In genomic region chr16:85514601-85515318, GRCh38 we compare ENCODE assay signal across 1 cellular context.
TF ChIP-seq lines count a peak whose summit lies in the region.

No MANE protein-coding gene starts in this region.

TF ChIP-seq in HepG2, 621 proteins besides CTCF, POLR2A, EP300 and RAD21 (continued from another document):
- TF ChIP-seq ZBTB4 (CRISPR knock-in tag; IDR thresholded peaks at IDR 0.05; ENCODE audit: borderline replicate concordance) = peak; percentile 95
- peak; percentile 55; the same call in 1 of the 2 replicates for TF ChIP-seq ZNF3 (CRISPR knock-in tag; IDR thresholded peaks at IDR 0.05)
- TF ChIP-seq TERF1 (CRISPR knock-in tag; IDR thresholded peaks at IDR 0.05) = no peak
- peak; percentile 63 for TF ChIP-seq ZNF629 (CRISPR knock-in tag; conservative IDR thresholded peaks at IDR 0.05)
- TF ChIP-seq HOXA9 (CRISPR knock-in tag; IDR thresholded peaks at IDR 0.05; ENCODE audit: borderline replicate concordance) = peak; percentile 80; the same call in 1 of the 2 replicates
- peak; percentile 81 for TF ChIP-seq ZEB1 (IDR thresholded peaks at IDR 0.05; ENCODE audit: insufficient replicate concordance, low read depth)
- TF ChIP-seq ZNF598 (CRISPR knock-in tag; IDR thresholded peaks at IDR 0.05; ENCODE audit: borderline replicate concordance) = 0 out of 2 replicates have a peak, but pooled peaks have one; percentile 47
- no peak for TF ChIP-seq TMF1 (CRISPR knock-in tag; IDR thresholded peaks at IDR 0.05; ENCODE audit: low read depth)
- 0 out of 2 replicates have a peak, but pooled peaks have one; percentile 9 for TF ChIP-seq NFE2L2 (IDR thresholded peaks at IDR 0.05; ENCODE audit: low read length)
- peak; percentile 47; the same call in 1 of the 2 replicates for TF ChIP-seq KDM3A (CRISPR knock-in tag; IDR thresholded peaks at IDR 0.05; ENCODE audit: low read depth)
- TF ChIP-seq PLSCR1 (CRISPR knock-in tag; IDR thresholded peaks at IDR 0.05; ENCODE audit: borderline replicate concordance) = no peak
- peak; percentile 41; the same call in 1 of the 2 replicates for TF ChIP-seq BCL3 (CRISPR knock-in tag; IDR thresholded peaks at IDR 0.05)
- peak; percentile 58; the same call in 1 of the 2 replicates for TF ChIP-seq BATF2 (CRISPR knock-in tag; IDR thresholded peaks at IDR 0.05)
- TF ChIP-seq ZNF580 (CRISPR knock-in tag; IDR thresholded peaks at IDR 0.05; ENCODE audit: borderline replicate concordance, low read depth) = peak; percentile 97; the same call in 1 of the 2 replicates
- TF ChIP-seq ZUFSP (CRISPR knock-in tag; IDR thresholded peaks at IDR 0.05; ENCODE audit: borderline replicate concordance) = no peak
- no peak for TF ChIP-seq ZNF234 (CRISPR knock-in tag; conservative IDR thresholded peaks at IDR 0.05)
- peak; percentile 97 for TF ChIP-seq DNMT1 (CRISPR knock-in tag; IDR thresholded peaks at IDR 0.05)
- peak; percentile 99 for TF ChIP-seq ZNF280D (CRISPR knock-in tag; IDR thresholded peaks at IDR 0.05)
- TF ChIP-seq XBP1 (CRISPR knock-in tag; IDR thresholded peaks at IDR 0.05) = peak; percentile 21; the same call in 1 of the 2 replicates
- 0 out of 2 replicates have a peak, but pooled peaks have one; percentile 76 for TF ChIP-seq KLF15 (CRISPR knock-in tag; IDR thresholded peaks at IDR 0.05; ENCODE audit: borderline replicate concordance)
- TF ChIP-seq ZSCAN30 (CRISPR knock-in tag; IDR thresholded peaks at IDR 0.05) = no peak; the same call in 1 of the 2 replicates
- TF ChIP-seq MYC (CRISPR knock-in tag; IDR thresholded peaks at IDR 0.05; ENCODE audit: borderline replicate concordance) = peak; percentile 99
- no peak for TF ChIP-seq ZBTB44 (CRISPR knock-in tag; IDR thresholded peaks at IDR 0.05)
- TF ChIP-seq MIER3 (CRISPR knock-in tag; IDR thresholded peaks at IDR 0.05; ENCODE audit: borderline replicate concordance) = peak; percentile 96; the same call in 1 of the 2 replicates
- peak; percentile 96 for TF ChIP-seq ZNF564 (CRISPR knock-in tag; IDR thresholded peaks at IDR 0.05)
- no peak for TF ChIP-seq ZNF678 (CRISPR knock-in tag; IDR thresholded peaks at IDR 0.05)
- TF ChIP-seq MXI1 (IDR thresholded peaks at IDR 0.05; ENCODE audit: borderline replicate concordance, low read depth, low read length) = peak; percentile 94
- peak; percentile 32 for TF ChIP-seq ZNF383 (CRISPR knock-in tag; IDR thresholded peaks at IDR 0.05; ENCODE audit: borderline replicate concordance)
TF ChIP-seq in HepG2: peak in this region for 425.
